In genomic region chr15:75648156-75649000, GRCh38 we compare ENCODE assay signal across 8 cellular contexts.
DNase-seq lines count a peak whose midpoint lies in the region; ATAC-seq and TF ChIP-seq lines count a peak whose summit lies in the region.

No MANE protein-coding gene starts in this region.

- peak; percentile 34 for DNase-seq in HCEC 1CT
- DNase-seq in amniotic epithelial cell (ENCODE audit: low read depth) = peak; percentile 37
- DNase-seq in hypothalamus (lab: John Stamatoyannopoulos, UW) = peak in 30 of 51 donors; percentile 25 to 74 (median 48)
- no peak for DNase-seq in retinal pigment epithelial cell (ENCODE audit: low read depth)
- DNase-seq in NCI-H524 treated with DMSO at 0.1 percent for 48 hours (lab: John Stamatoyannopoulos, UW) = no peak

- H3K27ac ChIP-seq in 22Rv1 = peak overlapping the region; percentile 63

- no peak for ATAC-seq in GM18858 (IDR thresholded peaks at IDR 0.05; ENCODE audit: unreplicated experiment)
- no peak for ATAC-seq in GM19455 (IDR thresholded peaks at IDR 0.05; ENCODE audit: unreplicated experiment)

- peak overlapping the region; percentile 89 for H3K4me3 ChIP-seq in retinal pigment epithelial cell (ENCODE audit: low read length)

- TF ChIP-seq CTCF in 22Rv1 (IDR thresholded peaks at IDR 0.05) (peak; percentile 34), retinal pigment epithelial cell (conservative IDR thresholded peaks at IDR 0.05; ENCODE audit: low read depth, low read length) (no peak)

Comparison
In these comparisons a context has a peak if more than half of its experiments do, and no peak if none do; other contexts are left out.
1. DNase-seq: peak in HCEC 1CT (single experiment), amniotic epithelial cell (single experiment) and hypothalamus (30 of 51); none in retinal pigment epithelial cell (single experiment) and NCI-H524 treated with DMSO at 0.1 percent for 48 hours (single experiment).